Comparison of ENCODE assay signal across 8 cellular contexts in genomic region chr7:37833107-37833817, GRCh38. TPM values are rescaled to one million over a fixed set of nuclear protein-coding genes. Genes with fewer than 3 reads are reported as not detected.
DNase-seq lines count a peak whose midpoint lies in the region; ATAC-seq and TF ChIP-seq lines count a peak whose summit lies in the region.

No MANE protein-coding gene starts in this region.

- no peak overlapping the region for H3K9ac ChIP-seq in mesendoderm (ENCODE audit: low read length)

- H2AK5ac ChIP-seq in mesendoderm (ENCODE audit: low read length): no peak overlapping the region

- DNase-seq in AG04449 (ENCODE audit: low read depth, low spot score) (no peak), NCI-H2171 (lab: John Stamatoyannopoulos, UW) (peak; percentile 52), mesendoderm (peak; percentile 61)
- peak; percentile 6 to 17 for DNase-seq in activated CD4-positive, alpha-beta T cell treated with anti-CD3 and anti-CD28 coated beads, Interleukin-2, amount 50 U/mL, for 24 hours (ENCODE audit: low read depth in 1 of 2, low spot score in 1 of 2)
- peak; percentile 19 to 31 (median 29) for DNase-seq in effector memory CD8-positive, alpha-beta T cell
- peak; percentile 7 for DNase-seq in stimulated activated naive CD4-positive, alpha-beta T cell treated with Interleukin-2 at 50 U/mL for 16 hours (lab: John Stamatoyannopoulos, UW)

- no peaks in the 10 kb centered on the region for H3K79me1 ChIP-seq in mesendoderm (ENCODE audit: low read length)

- TF ChIP-seq CTCF in AG04449 (IDR thresholded peaks at IDR 0.05; ENCODE audit: insufficient read depth, low read length, missing control alignments): peak; percentile 47
- peak; percentile 46 for TF ChIP-seq CTCF in GM12875 (IDR thresholded peaks at IDR 0.05; ENCODE audit: borderline replicate concordance, insufficient read depth, low read depth, low read length)

- peaks cover 1% of the 10 kb centered on the region for H3K4me1 ChIP-seq in mesendoderm (ENCODE audit: control insufficient read depth, low read depth, low read length)

- H2BK15ac ChIP-seq in mesendoderm (replicated peaks; ENCODE audit: low read depth): no peak overlapping the region

- peak overlapping the region; percentile 65 to 76 for H3K4me3 Mint-ChIP-seq in effector memory CD8-positive, alpha-beta T cell

- WGBS in mesendoderm (ENCODE audit: extremely low coverage, insufficient coverage, low lambda C conversion rate): no CpG with 5 or more reads among the region's 21 CpGs

- H4K5ac ChIP-seq in mesendoderm (ENCODE audit: low read length): peak overlapping the region; percentile 16

- H3K4me3 ChIP-seq in AG04449 (ENCODE audit: low read depth, low read length) (peak overlapping the region; percentile 48), GM12875 (ENCODE audit: low read depth, low read length) (peak overlapping the region; percentile 45), mesendoderm (ENCODE audit: low read length) (no peak overlapping the region)

- no peaks in the 10 kb centered on the region for H3K36me3 ChIP-seq in mesendoderm (ENCODE audit: control insufficient read depth, insufficient read depth, low read length)

- no peak overlapping the region for H3K23ac ChIP-seq in mesendoderm (ENCODE audit: low read length)

- no peak overlapping the region for H3K27ac ChIP-seq in mesendoderm (ENCODE audit: low read depth, low read length)

- no peak overlapping the region for H4K8ac ChIP-seq in mesendoderm (ENCODE audit: low read depth, low read length)

- H2BK5ac ChIP-seq in mesendoderm (ENCODE audit: low read length): no peak overlapping the region

- H3K56ac ChIP-seq in mesendoderm (ENCODE audit: low read length): no peak overlapping the region

- ATAC-seq in effector memory CD8-positive, alpha-beta T cell (replicated peaks): peak; percentile 47
- ATAC-seq in HG03135 (IDR thresholded peaks at IDR 0.05; ENCODE audit: unreplicated experiment): no peak

- CTCF ChIA-PET in AG04449 (lab: Yijun Ruan, JAX): interaction anchor here (1.5 to 3.5 kb wide), 2 partner anchors 56 to 625 kb away, joined by 3 to 16 read pairs; no protein-coding TSS in a partner anchor

- H3K4me1 Mint-ChIP-seq in effector memory CD8-positive, alpha-beta T cell (ENCODE audit: low read depth in 2 of 2): peaks cover 8 to 14% of the 10 kb centered on the region in 2 donors

- no peak overlapping the region for H3K4me2 ChIP-seq in mesendoderm (ENCODE audit: low read length)

- no peaks in the 10 kb centered on the region for H3K27me3 Mint-ChIP-seq in effector memory CD8-positive, alpha-beta T cell

- H3K36me3 Mint-ChIP-seq in effector memory CD8-positive, alpha-beta T cell (ENCODE audit: insufficient read depth): no peaks in the 10 kb centered on the region

- no peaks in the 10 kb centered on the region for H3K9me3 Mint-ChIP-seq in effector memory CD8-positive, alpha-beta T cell

- POLR2A ChIA-PET in AG04449 (lab: Yijun Ruan, JAX): no interaction called here

- no peaks in the 10 kb centered on the region for H3K79me2 ChIP-seq in mesendoderm (ENCODE audit: control insufficient read depth, insufficient read depth, low read length)

- no peak overlapping the region for H2BK120ac ChIP-seq in mesendoderm (ENCODE audit: low read depth, low read length)

- no peak overlapping the region for H3K27ac Mint-ChIP-seq in effector memory CD8-positive, alpha-beta T cell

- no peaks in the 10 kb centered on the region for H3K27me3 ChIP-seq in mesendoderm (ENCODE audit: insufficient read depth, low read length, poor library complexity)

- no peak overlapping the region for H3K18ac ChIP-seq in mesendoderm (ENCODE audit: low read length)

- H3K4ac ChIP-seq in mesendoderm (ENCODE audit: low read depth, low read length): no peak overlapping the region

RNA-seq across cellular contexts. Expression of gene NME8, which starts 15.1 kb away (rescaled TPM):
- 0.03 TPM for polyA plus RNA-seq in mesendoderm (2013, experiment 1 of 2)
- polyA plus RNA-seq in mesendoderm (2013, experiment 2 of 2): not detected
